ENCODE assay signal across 22 cellular contexts in genomic region chr14:105937253-105938054, GRCh38.
DNase-seq lines count a peak whose midpoint lies in the region; ATAC-seq and TF ChIP-seq lines count a peak whose summit lies in the region.
"Had no signal": no experiment of that assay in that cellular context is flagged by ENCODE, and none has a peak within 500 bp of the region (broad histone marks: within the 10 kb centered on the region; RNA-seq: fewer than 3 reads in every experiment).

No MANE protein-coding gene starts in this region.

- no peaks in the 10 kb centered on the region for H3K4me1 ChIP-seq in NT2/D1 (ENCODE audit: insufficient read depth, insufficient read length)
- H3K4me1 ChIP-seq in suprapubic skin = no peaks in the 10 kb centered on the region
- H3K4me1 ChIP-seq: heart left ventricle, left ventricle myocardium inferior, testis had no signal

- WGBS in suprapubic skin = 89% methylated on average over 6 of the region's 11 CpGs

- H3K9me3 ChIP-seq in NT2/D1 (ENCODE audit: insufficient read depth, low read length) (peaks cover 11% of the 10 kb centered on the region; the same call in 1 of the 2 replicates), suprapubic skin (peaks cover 24% of the 10 kb centered on the region)
- H3K9me3 ChIP-seq: testis had no signal

- H3K27me3 Mint-ChIP-seq in activated CD8-positive, alpha-beta T cell treated with anti-CD3 and anti-CD28 coated beads, Interleukin-2, amount 10 ng/mL, durations not matched to agents 7 days and 5 days (ENCODE audit: low read depth) = peaks cover 24% of the 10 kb centered on the region
- H3K27me3 Mint-ChIP-seq: progenitor cell of endocrine pancreas; stimulated activated memory B cell treated with anti-CD40 and anti-IgM and Interleukin-4, amounts not matched to agents 10 μg/mL and 1 μg/mL and 100 μg/mL, for 72 hours had no signal

- no peaks in the 10 kb centered on the region for H3K27me3 ChIP-seq in NT2/D1 (ENCODE audit: insufficient read depth, insufficient read length)
- H3K27me3 ChIP-seq in suprapubic skin = peaks cover 7% of the 10 kb centered on the region
- H3K27me3 ChIP-seq: testis had no signal

- H3K27ac ChIP-seq in suprapubic skin = no peak overlapping the region
- H3K27ac ChIP-seq: heart left ventricle, left ventricle myocardium inferior, testis had no signal

- peaks cover 1% of the 10 kb centered on the region for H3K36me3 Mint-ChIP-seq in activated CD8-positive, alpha-beta T cell treated with anti-CD3 and anti-CD28 coated beads, Interleukin-2, amount 10 ng/mL, durations not matched to agents 7 days and 5 days (ENCODE audit: low read depth)
- H3K36me3 Mint-ChIP-seq: stimulated activated memory B cell treated with anti-CD40 and anti-IgM and Interleukin-4, amounts not matched to agents 10 μg/mL and 1 μg/mL and 100 μg/mL, for 72 hours had no signal

- H3K4me3 Mint-ChIP-seq in activated CD8-positive, alpha-beta T cell treated with anti-CD3 and anti-CD28 coated beads, Interleukin-2, amount 10 ng/mL, durations not matched to agents 7 days and 5 days = no peak overlapping the region
- H3K4me3 Mint-ChIP-seq: neural crest cell; stimulated activated memory B cell treated with anti-CD40 and anti-IgM and Interleukin-4, amounts not matched to agents 10 μg/mL and 1 μg/mL and 100 μg/mL, for 72 hours; WTC11 had no signal

- POLR2A ChIA-PET in activated CD8-positive, alpha-beta T cell treated with anti-CD3 and anti-CD28 coated beads, Interleukin-2, amount 10 ng/mL, durations not matched to agents 7 days and 5 days (lab: Charles Lee) = no interaction called here

- DNase-seq in NCI-H1092 treated with DMSO at 0.1 percent for 48 hours (lab: John Stamatoyannopoulos, UW) = peak; percentile 0
- no peak for DNase-seq in NCI-H1092 (lab: John Stamatoyannopoulos, UW)
- DNase-seq in NT2/D1 (ENCODE audit: low read depth, low spot score) = peak; percentile 40
- DNase-seq in left lobe of liver (ENCODE audit: low spot score) = peak; percentile 84
- peak; percentile 31 to 59 for DNase-seq in suprapubic skin (ENCODE audit: low spot score in 2 of 2)
- DNase-seq in activated CD8-positive, alpha-beta T cell treated with anti-CD3 and anti-CD28 coated beads, Interleukin-2, amount 10 ng/mL, durations not matched to agents 7 days and 5 days = no peak
- no peak for DNase-seq in medulla oblongata (ENCODE audit: extremely low spot score)
- DNase-seq: AML-193, DMS79, Kasumi-1, left ventricle myocardium inferior, mucosa of descending colon, NCI-H1436 treated with DMSO at 0.1 percent for 48 hours, NCI-H510A treated with DMSO at 0.1 percent for 48 hours, testis had no signal

- no peak overlapping the region for H3K27ac Mint-ChIP-seq in activated CD8-positive, alpha-beta T cell treated with anti-CD3 and anti-CD28 coated beads, Interleukin-2, amount 10 ng/mL, durations not matched to agents 7 days and 5 days
- H3K27ac Mint-ChIP-seq: progenitor cell of endocrine pancreas; stimulated activated memory B cell treated with anti-CD40 and anti-IgM and Interleukin-4, amounts not matched to agents 10 μg/mL and 1 μg/mL and 100 μg/mL, for 72 hours; WTC11 had no signal

- H3K36me3 ChIP-seq in NT2/D1 (ENCODE audit: insufficient read depth, insufficient read length, low read length) (no peaks in the 10 kb centered on the region), suprapubic skin (no peaks in the 10 kb centered on the region)
- H3K36me3 ChIP-seq: heart left ventricle, left ventricle myocardium inferior had no signal

- TF ChIP-seq POLR2A in suprapubic skin (IDR thresholded peaks at IDR 0.05) = no peak

- ATAC-seq in left lobe of liver (peak; percentile 99), HG03025 (IDR thresholded peaks at IDR 0.05; ENCODE audit: low FRiP score, unreplicated experiment) (no peak)
- ATAC-seq in activated CD8-positive, alpha-beta T cell treated with anti-CD3 and anti-CD28 coated beads, Interleukin-2, amount 10 ng/mL, durations not matched to agents 7 days and 5 days = no peak
- ATAC-seq: heart left ventricle; mucosa of descending colon; SK-N-SH treated with all-trans-retinoic acid at 6 μM for 48 hours; stimulated activated memory B cell treated with anti-CD40 and anti-IgM and Interleukin-4, amounts not matched to agents 10 μg/mL and 1 μg/mL and 100 μg/mL, for 72 hours; WTC11 had no signal

- no peak overlapping the region for H3K9ac ChIP-seq in NT2/D1 (ENCODE audit: insufficient read length, low read depth)

- peaks cover 21% of the 10 kb centered on the region for H3K9me3 Mint-ChIP-seq in activated CD8-positive, alpha-beta T cell treated with anti-CD3 and anti-CD28 coated beads, Interleukin-2, amount 10 ng/mL, durations not matched to agents 7 days and 5 days (ENCODE audit: insufficient read depth)

- no peak for TF ChIP-seq EP300 in suprapubic skin (IDR thresholded peaks at IDR 0.05)

- CTCF ChIA-PET in activated CD8-positive, alpha-beta T cell treated with anti-CD3 and anti-CD28 coated beads, Interleukin-2, amount 10 ng/mL, durations not matched to agents 7 days and 5 days (lab: Charles Lee) = no interaction called here

- TF ChIP-seq CTCF in suprapubic skin (IDR thresholded peaks at IDR 0.05) = no peak

- H3K4me3 ChIP-seq in NT2/D1 (ENCODE audit: insufficient read length, low read depth) = no peak overlapping the region
- H3K4me3 ChIP-seq in suprapubic skin = no peak overlapping the region
- H3K4me3 ChIP-seq: heart left ventricle, left ventricle myocardium inferior, mucosa of descending colon, testis had no signal

- H3K4me1 Mint-ChIP-seq in activated CD8-positive, alpha-beta T cell treated with anti-CD3 and anti-CD28 coated beads, Interleukin-2, amount 10 ng/mL, durations not matched to agents 7 days and 5 days (ENCODE audit: low read depth) = peaks cover 4% of the 10 kb centered on the region
- H3K4me1 Mint-ChIP-seq: neural crest cell, WTC11 had no signal

Comparison
In these comparisons a context has a peak if more than half of its experiments do, and no peak if none do; other contexts are left out.
1. DNase-seq: peak in NCI-H1092 treated with DMSO at 0.1 percent for 48 hours (single experiment), NT2/D1 (single experiment), left lobe of liver (single experiment) and suprapubic skin (2 of 2); none in NCI-H1092 (single experiment), activated CD8-positive, alpha-beta T cell treated with anti-CD3 and anti-CD28 coated beads, Interleukin-2, amount 10 ng/mL, durations not matched to agents 7 days and 5 days (single experiment) and medulla oblongata (single experiment).